9 cellular contexts compared by ENCODE assay signal in the genomic region with DNA sequence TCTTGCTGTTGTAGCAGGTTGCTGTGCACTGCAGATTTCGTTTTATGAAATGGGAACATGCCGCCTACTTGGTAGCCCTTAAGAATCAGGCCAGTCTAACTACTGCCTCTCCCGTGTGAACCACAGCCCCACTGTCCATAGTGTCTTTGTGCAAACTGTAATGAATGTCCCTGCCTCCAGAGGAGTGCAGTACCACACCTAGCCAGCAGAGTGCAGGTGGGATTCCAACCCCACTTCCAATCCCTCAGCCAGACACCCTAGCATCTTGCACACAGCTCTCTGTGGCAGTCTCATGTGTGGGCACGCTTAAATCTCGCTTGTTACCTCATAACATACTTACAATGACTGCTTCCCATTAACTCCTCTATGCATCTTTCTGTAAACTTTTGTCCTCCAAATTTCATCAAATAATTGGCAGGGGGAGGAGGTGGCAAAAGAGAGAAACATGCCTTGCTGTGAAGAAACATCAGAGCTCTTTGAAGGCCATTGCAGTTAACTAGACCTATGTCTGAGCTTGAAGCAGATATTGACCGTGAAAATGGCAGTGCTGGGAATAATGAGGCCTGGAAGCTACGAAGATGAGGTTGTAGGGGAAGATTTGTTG. TPM values are rescaled to one million over a fixed set of nuclear protein-coding genes. Genes with fewer than 3 reads are reported as not detected.
DNase-seq lines count a peak whose midpoint lies in the region; ATAC-seq, FAIRE-seq and TF ChIP-seq lines count a peak whose summit lies in the region.
"Had no signal": no experiment of that assay in that cellular context is flagged by ENCODE, and none has a peak within 500 bp of the region (broad histone marks: within the 10 kb centered on the region; RNA-seq: fewer than 3 reads in every experiment).

No MANE protein-coding gene starts in this region.

- no peak overlapping the region for H3K27ac ChIP-seq in right lobe of liver
- H3K27ac ChIP-seq in transverse colon = no peak overlapping the region
- H3K27ac ChIP-seq: skin epidermis had no signal

- intact Hi-C loops in right lobe of liver (cut with DNase I) (no loop called here), transverse colon (cut with DNase I; ENCODE audit: low total_unique reads) (no loop called here)

- peak; percentile 68 for TF ChIP-seq CTCF in GM06990 (IDR thresholded peaks at IDR 0.05; ENCODE audit: insufficient read depth, low read length, poor library complexity, severe bottlenecking)
- peak; percentile 50 to 72 (median 66) for TF ChIP-seq CTCF in right lobe of liver (IDR thresholded peaks at IDR 0.05)
- TF ChIP-seq CTCF in transverse colon (IDR thresholded peaks at IDR 0.05) = peak; percentile 49 to 74 (median 66)

- FAIRE-seq in frontal cortex (lab: Jason Lieb, UNC) (no peak), H54 (lab: Jason Lieb, UNC) (no peak)

- ATAC-seq in GM21723 (IDR thresholded peaks at IDR 0.05; ENCODE audit: unreplicated experiment) = peak; percentile 65
- peak; percentile 71 to 85 (median 84) for ATAC-seq in right lobe of liver

- 82% methylated on average over 7 of the region's 7 CpGs for WGBS in right lobe of liver (ENCODE audit: insufficient coverage, low coverage, low lambda C conversion rate, missing lambda C conversion rate)
- WGBS in transverse colon (ENCODE audit: low coverage in 1 of 2), 2 donors = 73 to 77% methylated on average over 4 to 7 of the region's 7 CpGs

- H3K9me3 ChIP-seq in right lobe of liver = no peaks in the 10 kb centered on the region
- H3K9me3 ChIP-seq in transverse colon = no peaks in the 10 kb centered on the region

- H3K4me3 ChIP-seq in GM06990 (replicated peaks; ENCODE audit: low read depth, low read length) = no peak overlapping the region
- no peak overlapping the region for H3K4me3 ChIP-seq in right lobe of liver
- no peak overlapping the region for H3K4me3 ChIP-seq in transverse colon
- H3K4me3 ChIP-seq: skin epidermis had no signal

- H3K27me3 ChIP-seq in GM06990 (replicated peaks; ENCODE audit: control insufficient read depth, insufficient read depth, low read length) = no peaks in the 10 kb centered on the region
- no peaks in the 10 kb centered on the region for H3K27me3 ChIP-seq in right lobe of liver
- H3K27me3 ChIP-seq in transverse colon = no peaks in the 10 kb centered on the region

- DNase-seq in GM06990 (ENCODE audit: extremely low read depth, insufficient read length) (no peak), NOMO-1 treated with dmso at 0.1 percent for 144 hours (lab: John Stamatoyannopoulos, UW; ENCODE audit: unreplicated experiment) (peak; percentile 21), right lobe of liver (no peak), transverse colon (peak; percentile 61), frontal cortex (ENCODE audit: low spot score in 2 of 2) (no peak), H54 (ENCODE audit: insufficient read length, low spot score) (no peak)
- peak; percentile 58 for DNase-seq in activated naive CD4-positive, alpha-beta T cell treated with anti-CD3 and anti-CD28 coated beads, Interleukin-2, amount 50 U/mL, for 16 hours

- TF ChIP-seq POLR2A in right lobe of liver (IDR thresholded peaks at IDR 0.05) = no peak
- TF ChIP-seq POLR2A in transverse colon (IDR thresholded peaks at IDR 0.05) = no peak
- no peak for TF ChIP-seq POLR2A in H54 (IDR thresholded peaks at IDR 0.05; ENCODE audit: low read depth, low read length)

- H3K4me1 ChIP-seq in right lobe of liver (no peaks in the 10 kb centered on the region), transverse colon (no peaks in the 10 kb centered on the region)

- no peak for TF ChIP-seq EP300 in transverse colon (IDR thresholded peaks at IDR 0.05; ENCODE audit: low read depth)

- in situ Hi-C loops in transverse colon (cut with MboI; ENCODE audit: low pct_ligation_motif_present in 1 of 4, low pct_unique_long_range_greater_than_20kb in 1 of 4, low sequenced_read_pairs in 3 of 4) = no loop called here

- H3K36me3 ChIP-seq in GM06990 (ENCODE audit: control insufficient read depth, insufficient read depth, low read length) (no peaks in the 10 kb centered on the region), right lobe of liver (peaks cover 0 to 45% (median 8%) of the 10 kb centered on the region in 4 donors), transverse colon (peaks cover 0 to 21% (median 0%) of the 10 kb centered on the region in 4 donors)

RNA-seq across cellular contexts. Expression of a gene that starts 47.2 kb away (rescaled TPM):
- not detected for total RNA-seq in right lobe of liver
- total RNA-seq in transverse colon = not detected
- total RNA-seq in frontal cortex = not detected

RNA-seq across cellular contexts. Expression of a gene that starts 47.4 kb away (rescaled TPM):
- total RNA-seq in right lobe of liver (1 to 10 TPM in 4 of 6 experiments, under 1 TPM in 2; 0.46 to 4.0 (median 1.8) TPM), transverse colon (1 to 10 TPM in 3 of 4 donors, not detected in 1; 1.6 to 4.8 (median 2.4) TPM), frontal cortex (1.6 TPM)

Comparison
In these comparisons a context has a peak if more than half of its experiments do, and no peak if none do; other contexts are left out.
1. DNase-seq: peak in NOMO-1 treated with dmso at 0.1 percent for 144 hours (single experiment), activated naive CD4-positive, alpha-beta T cell treated with anti-CD3 and anti-CD28 coated beads, Interleukin-2, amount 50 U/mL, for 16 hours (single experiment) and transverse colon (single experiment); none in GM06990 (single experiment), right lobe of liver (0 of 3), frontal cortex (0 of 2) and H54 (single experiment).
2. Peak in every context shown above with its lines, with median percentiles within 50 percentile points of each other: CTCF ChIP-seq.